ENCODE assay signal across 21 cellular contexts in genomic region chr14:78278464-78278863, GRCh38.
DNase-seq lines count a peak whose midpoint lies in the region; ATAC-seq and TF ChIP-seq lines count a peak whose summit lies in the region.
"Had no signal": no experiment of that assay in that cellular context is flagged by ENCODE, and none has a peak within 500 bp of the region (broad histone marks: within the 10 kb centered on the region; RNA-seq: fewer than 3 reads in every experiment).

No MANE protein-coding gene starts in this region.

- no peaks in the 10 kb centered on the region for H3K9me3 ChIP-seq in neural cell (ENCODE audit: low read length)
- H3K9me3 ChIP-seq: vagina had no signal

- ATAC-seq in GM18868 (IDR thresholded peaks at IDR 0.05; ENCODE audit: unreplicated experiment) (peak; percentile 77), HG03378 (IDR thresholded peaks at IDR 0.05; ENCODE audit: unreplicated experiment) (no peak), HG03442 (IDR thresholded peaks at IDR 0.05; ENCODE audit: unreplicated experiment) (no peak)
- ATAC-seq: activated naive CD8-positive, alpha-beta T cell treated with anti-CD3 and anti-CD28 coated beads, Interleukin-2, amount 50 U/mL, for 24 hours; esophagus mucosa had no signal

- H3K27ac ChIP-seq in neural cell (ENCODE audit: low read length): peak overlapping the region; percentile 39
- H3K27ac ChIP-seq: brain microvascular endothelial cell, vagina had no signal

- H3K79me2 ChIP-seq in neural cell (replicated peaks; ENCODE audit: insufficient read depth, low read length): peaks cover 10% of the 10 kb centered on the region

- H3K9me2 ChIP-seq in neural cell (ENCODE audit: insufficient read depth, low read length): no peaks in the 10 kb centered on the region

- peak; percentile 89 for DNase-seq in NCI-H187 treated with DMSO at 0.1 percent for 48 hours (lab: John Stamatoyannopoulos, UW)
- peak; percentile 76 for DNase-seq in NCI-H748 treated with DMSO at 0.1 percent for 48 hours (lab: John Stamatoyannopoulos, UW)
- DNase-seq in globus pallidus (ENCODE audit: low spot score): no peak
- DNase-seq: activated CD4-positive, alpha-beta memory T cell treated with anti-CD3 and anti-CD28 coated beads, Interleukin-2, amount 10 ng/mL, durations not matched to agents 7 days and 5 days; activated gamma-delta T cell; activated naive CD8-positive, alpha-beta T cell treated with anti-CD3 and anti-CD28 coated beads, Interleukin-2, amount 50 U/mL, for 24 hours; brain microvascular endothelial cell; CD4-positive, CD25-positive, alpha-beta regulatory T cell; DND-41; effector memory CD4-positive, alpha-beta T cell; HFFc6; hypothalamus; NCI-H526 treated with DMSO at 0.1 percent for 48 hours; nephron progenitor cell; Right ventricle myocardium superior had no signal

- peak; percentile 33 for TF ChIP-seq RAD21 in neural cell (conservative IDR thresholded peaks at IDR 0.05)

- peak; percentile 27 for TF ChIP-seq EP300 in neural cell (conservative IDR thresholded peaks at IDR 0.05; ENCODE audit: poor library complexity, severe bottlenecking)

- no peak overlapping the region for H3K4me2 ChIP-seq in neural cell (ENCODE audit: low read length)

- H3K27me3 ChIP-seq in neural cell (ENCODE audit: insufficient read depth, low read depth, low read length): no peaks in the 10 kb centered on the region
- H3K27me3 ChIP-seq: brain microvascular endothelial cell, vagina had no signal

- no peak overlapping the region for H2AFZ ChIP-seq in neural cell (ENCODE audit: low read depth, low read length)

- TF ChIP-seq CTCF in neural cell (IDR thresholded peaks at IDR 0.05; ENCODE audit: poor library complexity, severe bottlenecking): no peak

- no peaks in the 10 kb centered on the region for H3K36me3 ChIP-seq in neural cell (ENCODE audit: insufficient read depth, low read length)
- H3K36me3 ChIP-seq: brain microvascular endothelial cell, vagina had no signal

- H4K20me1 ChIP-seq in neural cell (ENCODE audit: insufficient read depth): no peaks in the 10 kb centered on the region

- H3K4me3 ChIP-seq in neural cell (ENCODE audit: low read length): peak overlapping the region; percentile 5
- H3K4me3 ChIP-seq: vagina had no signal

- no peak overlapping the region for H3K9ac ChIP-seq in neural cell (ENCODE audit: low read length)

- no peaks in the 10 kb centered on the region for H3F3A ChIP-seq in neural cell (ENCODE audit: insufficient read depth, low read length, poor library complexity, severe bottlenecking)

TF ChIP-seq in neural cell, 6 proteins besides CTCF, POLR2A, EP300 and RAD21:
- TF ChIP-seq POLR2AphosphoS5 (IDR thresholded peaks at IDR 0.05) (peak; percentile 50), SMC3 (conservative IDR thresholded peaks at IDR 0.05; ENCODE audit: poor library complexity) (no peak), MXI1 (conservative IDR thresholded peaks at IDR 0.05; ENCODE audit: poor library complexity, severe bottlenecking) (peak; percentile 14)
TF ChIP-seq in neural cell: peak in this region for 2.
